In genomic region chr5:180474569-180474968, GRCh38 we compare ENCODE assay signal across 20 cellular contexts.
"Had no signal": no experiment of that assay in that cellular context is flagged by ENCODE, and none has a peak within 500 bp of the region (broad histone marks: within the 10 kb centered on the region; RNA-seq: fewer than 3 reads in every experiment).

No MANE protein-coding gene starts in this region.

- FAIRE-seq: keratinocyte had no signal

- H3K27ac Mint-ChIP-seq: memory B cell; natural killer cell; stimulated activated memory B cell treated with anti-CD40 and anti-IgM and Interleukin-4, amounts not matched to agents 10 μg/mL and 1 μg/mL and 100 μg/mL, for 72 hours had no signal

- H3K4me3 Mint-ChIP-seq: memory B cell; natural killer cell; stimulated activated memory B cell treated with anti-CD40 and anti-IgM and Interleukin-4, amounts not matched to agents 10 μg/mL and 1 μg/mL and 100 μg/mL, for 72 hours had no signal

- H3K9me3 Mint-ChIP-seq: natural killer cell had no signal

- H3K4me1 Mint-ChIP-seq: natural killer cell; stimulated activated memory B cell treated with anti-CD40 and anti-IgM and Interleukin-4, amounts not matched to agents 10 μg/mL and 1 μg/mL and 100 μg/mL, for 72 hours had no signal

- DNase-seq: cortex of kidney; foreskin fibroblast; gastrocnemius medialis; head of caudate nucleus; natural killer cell; nucleus accumbens; psoas muscle; right cardiac atrium; sigmoid colon; stimulated activated CD4-positive, alpha-beta T cell treated with anti-CD3 and anti-CD28 coated beads, Interleukin-4, amount 100 ng/mL, for 4 hours; stimulated activated naive CD8-positive, alpha-beta T cell treated with anti-CD3 and anti-CD28 coated beads, Interleukin-15, Interleukin-2, amounts not matched to agents 100 U/mL and 50 U/mL, for 24 hours; substantia nigra; testis; upper lobe of left lung; uterus had no signal

- H3K36me3 ChIP-seq: gastrocnemius medialis, sigmoid colon, tibial artery, upper lobe of left lung, uterus had no signal

- H3K4me1 ChIP-seq: gastrocnemius medialis, psoas muscle, sigmoid colon, testis, tibial artery, uterus had no signal

- H3K27ac ChIP-seq: gastrocnemius medialis, psoas muscle, sigmoid colon, testis, tibial artery, upper lobe of left lung, uterus had no signal

- H3K27me3 ChIP-seq: gastrocnemius medialis, testis, upper lobe of left lung, uterus had no signal

- H3K9me3 ChIP-seq: gastrocnemius medialis, psoas muscle, sigmoid colon, testis, tibial artery, upper lobe of left lung, uterus had no signal

- H3K4me3 ChIP-seq: gastrocnemius medialis, lung, psoas muscle, sigmoid colon, testis, tibial artery, upper lobe of left lung, uterus had no signal

- ATAC-seq: gastrocnemius medialis; natural killer cell; psoas muscle; right cardiac atrium; stimulated activated memory B cell treated with anti-CD40 and anti-IgM and Interleukin-4, amounts not matched to agents 10 μg/mL and 1 μg/mL and 100 μg/mL, for 72 hours; stimulated activated naive CD8-positive, alpha-beta T cell treated with anti-CD3 and anti-CD28 coated beads, Interleukin-15, Interleukin-2, amounts not matched to agents 100 U/mL and 50 U/mL, for 24 hours had no signal

- H3K36me3 Mint-ChIP-seq: memory B cell; natural killer cell; stimulated activated memory B cell treated with anti-CD40 and anti-IgM and Interleukin-4, amounts not matched to agents 10 μg/mL and 1 μg/mL and 100 μg/mL, for 72 hours had no signal

- H3K27me3 Mint-ChIP-seq: stimulated activated memory B cell treated with anti-CD40 and anti-IgM and Interleukin-4, amounts not matched to agents 10 μg/mL and 1 μg/mL and 100 μg/mL, for 72 hours had no signal
